ENCODE assay signal across 34 cellular contexts in genomic region chr2:209344349-209344748, GRCh38.
"Had no signal": no experiment of that assay in that cellular context is flagged by ENCODE, and none has a peak within 500 bp of the region (broad histone marks: within the 10 kb centered on the region; RNA-seq: fewer than 3 reads in every experiment).

No MANE protein-coding gene starts in this region.

- H3K9me3 ChIP-seq: MG63 had no signal

- H3K27me3 ChIP-seq: MG63 had no signal

- DNase-seq: Karpas-422, Kasumi-1, MG63, MM.1S, MV-4-11, NCI-H1048, NCI-H1092, NCI-H1092 treated with DMSO at 0.1 percent for 48 hours, NCI-H1105, NCI-H1105 treated with DMSO at 0.1 percent for 48 hours, NCI-H1417, NCI-H1417 treated with DMSO at 0.1 percent for 48 hours, NCI-H1436, NCI-H1436 treated with DMSO at 0.1 percent for 48 hours, NCI-H146, NCI-H1694, NCI-H1694 treated with DMSO at 0.1 percent for 48 hours, NCI-H187, NCI-H187 treated with DMSO at 0.1 percent for 48 hours, NCI-H1930, NCI-H2029, NCI-H2029 treated with DMSO at 0.1 percent for 48 hours, NCI-H2081, NCI-H2081 treated with DMSO at 0.1 percent for 48 hours, NCI-H2107, NCI-H2171, NCI-H2171 treated with DMSO at 0.1 percent for 48 hours, NCI-H2227 treated with DMSO at 0.1 percent for 48 hours, NCI-H226, NCI-H345, NCI-H446, NCI-H446 treated with DMSO at 0.1 percent for 48 hours, NCI-H510A, NCI-H510A treated with DMSO at 0.1 percent for 48 hours had no signal

- H3K4me3 ChIP-seq: MG63 had no signal

- H3K36me3 ChIP-seq: MG63 had no signal
